Comparison of ENCODE assay signal across 7 cellular contexts in the genomic region with DNA sequence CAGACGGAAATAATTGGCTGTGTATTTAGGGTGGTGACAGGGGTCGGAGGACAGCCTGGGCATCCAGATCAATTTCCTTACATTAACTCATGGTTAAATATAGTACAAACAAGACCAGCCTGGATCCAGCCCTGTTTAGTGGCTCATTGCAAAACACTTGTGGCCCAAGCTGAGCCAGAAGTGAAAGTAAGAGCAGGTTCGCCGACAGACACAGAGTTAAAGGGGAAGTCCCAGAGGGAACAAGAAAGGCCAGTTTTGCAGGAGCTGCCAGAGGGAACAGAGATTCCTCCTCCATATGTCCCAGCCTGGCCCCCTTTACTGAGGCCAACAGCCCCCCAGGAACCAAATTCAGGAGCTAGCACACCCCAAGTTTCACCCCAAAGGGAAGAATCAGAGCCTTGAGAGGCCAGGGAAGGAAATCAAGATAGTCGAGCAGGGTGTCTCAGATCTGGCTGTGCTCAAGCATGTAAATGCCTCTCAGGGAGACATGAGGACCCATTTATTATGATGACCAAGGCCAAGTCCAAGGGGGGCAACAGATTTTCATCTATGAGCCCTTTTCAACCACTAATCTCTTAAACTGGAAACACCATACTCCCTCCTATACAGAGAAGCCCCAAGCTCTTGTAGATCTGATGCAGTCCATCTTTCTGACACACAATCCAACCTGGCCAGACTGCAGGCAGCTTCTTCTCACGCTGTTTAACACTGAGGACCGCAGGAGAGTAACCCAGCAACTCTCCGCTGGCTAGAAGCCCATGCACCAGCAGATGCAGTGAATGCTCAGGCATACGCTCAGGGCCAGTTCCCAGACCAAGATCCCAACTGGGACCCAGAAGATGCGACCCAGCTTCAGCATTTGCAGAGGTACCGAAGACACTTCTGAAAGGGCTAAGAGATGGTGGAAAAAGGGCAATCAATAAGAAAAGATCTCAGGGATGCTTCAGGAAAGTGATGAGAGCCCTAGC. TPM values are rescaled to one million over a fixed set of nuclear protein-coding genes. Genes with fewer than 3 reads are reported as not detected.
DNase-seq lines count a peak whose midpoint lies in the region; ATAC-seq and TF ChIP-seq lines count a peak whose summit lies in the region.

No MANE protein-coding gene starts in this region.

- H3K27me3 Mint-ChIP-seq in activated T-helper 2 cell treated with anti-CD3 and anti-CD28 coated beads, Interferon-gamma antibody, Interleukin-2, Interleukin-4, amounts not matched to agents 10 μg/mL and 5 μg/mL and 100 μg/mL, durations not matched to agents 14 hours and 24 hours and 36 hours (ENCODE audit: low read depth): peaks cover 15% of the 10 kb centered on the region

- TF ChIP-seq CTCF in GM10248 (IDR thresholded peaks at IDR 0.05; ENCODE audit: control extremely low read depth, extremely low read depth, low read depth, missing control alignments): no peak
- TF ChIP-seq CTCF in LNCaP clone FGC (IDR thresholded peaks at IDR 0.05; ENCODE audit: control insufficient read depth, extremely low read depth, insufficient read depth): no peak

- CTCF ChIA-PET in GM10248 (lab: Yijun Ruan, JAX): interaction anchor here (0.7 to 1.8 kb wide), 6 partner anchors 10 to 563 kb away, joined by 3 to 7 read pairs (median 3); no protein-coding TSS in a partner anchor

- no peaks in the 10 kb centered on the region for H3K36me3 Mint-ChIP-seq in activated T-helper 2 cell treated with anti-CD3 and anti-CD28 coated beads, Interferon-gamma antibody, Interleukin-2, Interleukin-4, amounts not matched to agents 10 μg/mL and 5 μg/mL and 100 μg/mL, durations not matched to agents 14 hours and 24 hours and 36 hours (ENCODE audit: low read depth)

- DNase-seq in GM10248 (ENCODE audit: extremely low spot score): peak; percentile 75
- DNase-seq in LNCaP clone FGC (ENCODE audit: low read depth): no peak
- peak; percentile 37 for DNase-seq in activated T-helper 2 cell treated with anti-CD3 and anti-CD28 coated beads, Interferon-gamma antibody, Interleukin-2, Interleukin-4, amounts not matched to agents 10 μg/mL and 5 μg/mL and 100 μg/mL, durations not matched to agents 14 hours and 24 hours and 36 hours (ENCODE audit: low spot score)
- no peak for DNase-seq in left ventricle myocardium superior
- peak; percentile 44 for DNase-seq in stimulated activated CD4-positive, alpha-beta T cell treated with anti-CD3 and anti-CD28 coated beads, Interleukin-1b, Interleukin-23, amount 100 ng/mL, for 48 hours
- no peak for DNase-seq in amniotic stem cell (lab: John Stamatoyannopoulos, UW)

- no peaks in the 10 kb centered on the region for H3K9me3 Mint-ChIP-seq in activated T-helper 2 cell treated with anti-CD3 and anti-CD28 coated beads, Interferon-gamma antibody, Interleukin-2, Interleukin-4, amounts not matched to agents 10 μg/mL and 5 μg/mL and 100 μg/mL, durations not matched to agents 14 hours and 24 hours and 36 hours

- H3K27ac Mint-ChIP-seq in activated T-helper 2 cell treated with anti-CD3 and anti-CD28 coated beads, Interferon-gamma antibody, Interleukin-2, Interleukin-4, amounts not matched to agents 10 μg/mL and 5 μg/mL and 100 μg/mL, durations not matched to agents 14 hours and 24 hours and 36 hours: no peak overlapping the region

- POLR2A ChIA-PET in GM10248 (lab: Yijun Ruan, JAX): no interaction called here

- peak overlapping the region; percentile 76 for H3K4me3 Mint-ChIP-seq in activated T-helper 2 cell treated with anti-CD3 and anti-CD28 coated beads, Interferon-gamma antibody, Interleukin-2, Interleukin-4, amounts not matched to agents 10 μg/mL and 5 μg/mL and 100 μg/mL, durations not matched to agents 14 hours and 24 hours and 36 hours (ENCODE audit: low read depth)

- peak; percentile 92 for ATAC-seq in GM21717 (IDR thresholded peaks at IDR 0.05; ENCODE audit: unreplicated experiment)
- ATAC-seq in left ventricle myocardium superior: peak; percentile 78

- H3K4me1 Mint-ChIP-seq in activated T-helper 2 cell treated with anti-CD3 and anti-CD28 coated beads, Interferon-gamma antibody, Interleukin-2, Interleukin-4, amounts not matched to agents 10 μg/mL and 5 μg/mL and 100 μg/mL, durations not matched to agents 14 hours and 24 hours and 36 hours (ENCODE audit: low read depth): peaks cover 20% of the 10 kb centered on the region

- H3K4me3 ChIP-seq in LNCaP clone FGC (ENCODE audit: low read depth, low read length): peak overlapping the region; percentile 19; the same call in 1 of the 2 replicates

- intact Hi-C loops in activated T-helper 2 cell treated with anti-CD3 and anti-CD28 coated beads, Interferon-gamma antibody, Interleukin-2, Interleukin-4, amounts not matched to agents 10 μg/mL and 5 μg/mL and 100 μg/mL, durations not matched to agents 14 hours and 24 hours and 36 hours (cut with micrococcal nuclease): loop anchor here (2.0 kb wide), 1 partner anchor 180 kb away; no protein-coding TSS in a partner anchor
- intact Hi-C loops in left ventricle myocardium superior (cut with micrococcal nuclease): no loop called here

RNA-seq across cellular contexts. Expression of gene ADCK2, which starts 15.9 kb away (rescaled TPM):
- 26.3 and 29.9 TPM in 2 replicates for total RNA-seq in activated T-helper 2 cell treated with anti-CD3 and anti-CD28 coated beads, Interferon-gamma antibody, Interleukin-2, Interleukin-4, amounts not matched to agents 10 μg/mL and 5 μg/mL and 100 μg/mL, durations not matched to agents 14 hours and 24 hours and 36 hours
- 10.0 TPM for total RNA-seq in left ventricle myocardium superior

RNA-seq across cellular contexts. Expression of gene DENND2A, which starts 16.2 kb away (rescaled TPM):
- total RNA-seq in activated T-helper 2 cell treated with anti-CD3 and anti-CD28 coated beads, Interferon-gamma antibody, Interleukin-2, Interleukin-4, amounts not matched to agents 10 μg/mL and 5 μg/mL and 100 μg/mL, durations not matched to agents 14 hours and 24 hours and 36 hours: not detected in 2 replicates
- total RNA-seq in left ventricle myocardium superior: 14.4 TPM

RNA-seq across cellular contexts. Expression of gene NDUFB2, which starts 39.7 kb away (rescaled TPM):
- 172 and 178 TPM in 2 replicates for total RNA-seq in activated T-helper 2 cell treated with anti-CD3 and anti-CD28 coated beads, Interferon-gamma antibody, Interleukin-2, Interleukin-4, amounts not matched to agents 10 μg/mL and 5 μg/mL and 100 μg/mL, durations not matched to agents 14 hours and 24 hours and 36 hours
- 726 TPM for total RNA-seq in left ventricle myocardium superior

Comparison
In these comparisons a context has a peak if more than half of its experiments do, and no peak if none do; other contexts are left out.
1. DNase-seq: peak in GM10248 (single experiment), activated T-helper 2 cell treated with anti-CD3 and anti-CD28 coated beads, Interferon-gamma antibody, Interleukin-2, Interleukin-4, amounts not matched to agents 10 μg/mL and 5 μg/mL and 100 μg/mL, durations not matched to agents 14 hours and 24 hours and 36 hours (single experiment) and stimulated activated CD4-positive, alpha-beta T cell treated with anti-CD3 and anti-CD28 coated beads, Interleukin-1b, Interleukin-23, amount 100 ng/mL, for 48 hours (single experiment); none in LNCaP clone FGC (single experiment), left ventricle myocardium superior (single experiment) and amniotic stem cell (single experiment).
2. RNA of gene DENND2A, which starts 16.2 kb away (total RNA-seq): 14.4 TPM in left ventricle myocardium superior (single experiment); not detected in activated T-helper 2 cell treated with anti-CD3 and anti-CD28 coated beads, Interferon-gamma antibody, Interleukin-2, Interleukin-4, amounts not matched to agents 10 μg/mL and 5 μg/mL and 100 μg/mL, durations not matched to agents 14 hours and 24 hours and 36 hours; every median in the first group is over 10 times any median in the second.